20 cellular contexts compared by ENCODE assay signal in genomic region chr7:140537750-140538482, GRCh38. TPM values are rescaled to one million over a fixed set of nuclear protein-coding genes. Genes with fewer than 3 reads are reported as not detected.
DNase-seq lines count a peak whose midpoint lies in the region; ATAC-seq, FAIRE-seq and TF ChIP-seq lines count a peak whose summit lies in the region.
"Had no signal": no experiment of that assay in that cellular context is flagged by ENCODE, and none has a peak within 500 bp of the region (broad histone marks: within the 10 kb centered on the region; RNA-seq: fewer than 3 reads in every experiment).

No MANE protein-coding gene starts in this region.

- H2BK5ac ChIP-seq in H1 (ENCODE audit: low read depth, low read length): no peak overlapping the region

- no peak overlapping the region for H2AFZ ChIP-seq in H1 (ENCODE audit: low read length)

- no peak overlapping the region; the same call in 1 of the 2 replicates for H2AK5ac ChIP-seq in H1 (ENCODE audit: low read depth, low read length)

- no peak for TF ChIP-seq POLR2A in H1 (IDR thresholded peaks at IDR 0.05; ENCODE audit: control extremely low read depth in 1 of 2, low read depth in 2 of 2, low read length in 2 of 2)

- no peaks in the 10 kb centered on the region for H3K9me3 ChIP-seq in H1 (ENCODE audit: insufficient read depth in 2 of 2, low read depth in 1 of 2, low read length in 1 of 2)

- H3K23ac ChIP-seq in H1 (ENCODE audit: insufficient read length): no peak overlapping the region

- H3K4me1 Mint-ChIP-seq in nephron progenitor cell: peaks cover 67% of the 10 kb centered on the region

- ATAC-seq in HG02885 (IDR thresholded peaks at IDR 0.05; ENCODE audit: poor library complexity, unreplicated experiment): peak; percentile 50
- ATAC-seq in GM21390 (IDR thresholded peaks at IDR 0.05; ENCODE audit: unreplicated experiment): no peak
- ATAC-seq: activated CD8-positive, alpha-beta T cell treated with anti-CD3 and anti-CD28 coated beads, Interleukin-2, amount 10 ng/mL, durations not matched to agents 7 days and 5 days; activated naive CD8-positive, alpha-beta T cell treated with anti-CD3 and anti-CD28 coated beads, Interleukin-2, amount 50 U/mL, for 24 hours; CD8-positive, alpha-beta T cell; natural killer cell; stimulated activated naive CD8-positive, alpha-beta T cell treated with anti-CD3 and anti-CD28 coated beads, Interleukin-15, Interleukin-2, amounts not matched to agents 100 U/mL and 50 U/mL, for 24 hours; T-cell had no signal

- H4K5ac ChIP-seq in H1 (ENCODE audit: insufficient read length, low read depth, low read length): no peak overlapping the region

- no peaks in the 10 kb centered on the region for H4K20me1 ChIP-seq in H1 (replicated peaks in 1 of 2; ENCODE audit: control insufficient read depth in 1 of 2, insufficient read depth in 2 of 2, low read length in 2 of 2)

- H3K27me3 ChIP-seq in H1 (replicated peaks in 1 of 4; ENCODE audit: control insufficient read depth in 3 of 4, extremely low read depth in 1 of 4, insufficient read depth in 3 of 4, low read length in 3 of 4): no peaks in the 10 kb centered on the region

- no peak overlapping the region for H4K91ac ChIP-seq in H1 (replicated peaks; ENCODE audit: insufficient read length, low read length)

- no peak overlapping the region for H3K4me3 ChIP-seq in H1 (ENCODE audit: extremely low read depth in 1 of 4, insufficient read depth in 2 of 4, low read depth in 3 of 4, low read length in 4 of 4)

- no peaks in the 10 kb centered on the region for H3K36me3 ChIP-seq in H1 (ENCODE audit: control insufficient read depth in 2 of 4, insufficient read depth in 4 of 4, low read length in 3 of 4)

- no peak overlapping the region for H3K56ac ChIP-seq in H1 (replicated peaks; ENCODE audit: insufficient read length, low read depth, low read length)

- H3K14ac ChIP-seq in H1 (ENCODE audit: insufficient read length): no peak overlapping the region

- no peak for FAIRE-seq in H1 (lab: Jason Lieb, UNC)
- FAIRE-seq: bronchial epithelial cell, H54 had no signal

- no peaks in the 10 kb centered on the region for H3K9me3 Mint-ChIP-seq in nephron progenitor cell
- H3K9me3 Mint-ChIP-seq: activated naive CD8-positive, alpha-beta T cell treated with anti-CD3 and anti-CD28 coated beads, Interleukin-2, amount 50 U/mL, for 24 hours; CD8-positive, alpha-beta T cell; natural killer cell; T-cell had no signal

- 93% methylated on average over 12 of the region's 12 CpGs; no CpG with 5 or more reads in 1 of the 2 experiments for WGBS in H1 (ENCODE audit: extremely low coverage in 1 of 2, insufficient coverage in 1 of 2, insufficient read length in 1 of 2, insufficient replicate concordance in 2 of 2, low coverage in 1 of 2, low lambda C conversion rate in 2 of 2, missing lambda C conversion rate in 1 of 2), 2 experiments

- POLR2A ChIA-PET in H1 (lab: Charles Lee; ENCODE audit: partially characterized antibody): interaction anchor here (1.2 kb wide), 2 partner anchors 12 to 145 kb away, joined by 3 to 4 read pairs; no protein-coding TSS in a partner anchor

- H4K8ac ChIP-seq in H1 (ENCODE audit: extremely low read depth, insufficient read depth, low read length): no peak overlapping the region

- TF ChIP-seq RAD21 in H1 (IDR thresholded peaks at IDR 0.05 in 1 of 2, conservative IDR thresholded peaks at IDR 0.05 in 1 of 2; ENCODE audit: low read depth in 2 of 2, low read length in 2 of 2): no peak

- no peak overlapping the region for H3K4me3 Mint-ChIP-seq in nephron progenitor cell
- H3K4me3 Mint-ChIP-seq: activated CD8-positive, alpha-beta T cell treated with anti-CD3 and anti-CD28 coated beads, Interleukin-2, amount 10 ng/mL, durations not matched to agents 7 days and 5 days; activated naive CD8-positive, alpha-beta T cell treated with anti-CD3 and anti-CD28 coated beads, Interleukin-2, amount 50 U/mL, for 24 hours; CD8-positive, alpha-beta T cell; natural killer cell; T-cell had no signal

- CTCF ChIA-PET in H1 (lab: Charles Lee; ENCODE audit: partially characterized antibody): interaction anchor here (0.7 to 3.7 kb wide), 7 partner anchors 15 to 1199 kb away, joined by 3 to 17 read pairs (median 3); no protein-coding TSS in a partner anchor

- no peaks in the 10 kb centered on the region for H3K79me2 ChIP-seq in H1 (ENCODE audit: control insufficient read depth in 1 of 2, insufficient read depth in 2 of 2, low read length in 2 of 2)

- H2BK120ac ChIP-seq in H1 (replicated peaks; ENCODE audit: low read depth, low read length): no peak overlapping the region

- TF ChIP-seq CTCF in H1 (IDR thresholded peaks at IDR 0.05; ENCODE audit: control extremely low read depth in 1 of 3, insufficient read depth in 1 of 3, low read depth in 1 of 3, low read length in 3 of 3) (no peak), nephron progenitor cell (IDR thresholded peaks at IDR 0.05) (no peak)

- peaks cover 2% of the 10 kb centered on the region for H3K27me3 Mint-ChIP-seq in nephron progenitor cell (ENCODE audit: low read depth, poor library complexity)

- peaks cover 6 to 22% (median 8%) of the 10 kb centered on the region in 4 experiments for H3K4me1 ChIP-seq in H1 (replicated peaks in 1 of 4; ENCODE audit: control insufficient read depth in 3 of 4, insufficient read depth in 4 of 4, low read length in 3 of 4)

- no peak overlapping the region for H2BK12ac ChIP-seq in H1 (ENCODE audit: low read depth, low read length)

- DNase-seq in CD1c-positive myeloid dendritic cell (ENCODE audit: extremely low spot score) (peak; percentile 20), H1 (ENCODE audit: low read depth in 1 of 2, low spot score in 2 of 2) (no peak), nephron progenitor cell (no peak), NCI-H2196 treated with DMSO at 0.1 percent for 48 hours (lab: John Stamatoyannopoulos, UW; ENCODE audit: unreplicated experiment) (no peak), NCI-H446 (lab: John Stamatoyannopoulos, UW) (no peak)
- no peak for DNase-seq in stimulated activated CD8-positive, alpha-beta memory T cell treated with anti-CD3 and anti-CD28 coated beads, Interleukin-4, amount 100 ng/mL, for 48 hours
- DNase-seq: activated CD8-positive, alpha-beta T cell treated with anti-CD3 and anti-CD28 coated beads, Interleukin-2, amount 10 ng/mL, durations not matched to agents 7 days and 5 days; activated naive CD8-positive, alpha-beta T cell treated with anti-CD3 and anti-CD28 coated beads, Interleukin-2, amount 50 U/mL, for 24 hours; CD8-positive, alpha-beta T cell; mammary epithelial cell; natural killer cell; NCI-H1694 treated with DMSO at 0.1 percent for 48 hours; NCI-H510A; stimulated activated naive CD8-positive, alpha-beta T cell treated with anti-CD3 and anti-CD28 coated beads, Interleukin-15, Interleukin-2, amounts not matched to agents 100 U/mL and 50 U/mL, for 24 hours; T-cell; WERI-Rb-1 had no signal

- no peak overlapping the region for H3K27ac ChIP-seq in H1 (ENCODE audit: low read depth, low read length)
- H3K27ac ChIP-seq: WERI-Rb-1 had no signal

- no peak for TF ChIP-seq EP300 in H1 (IDR thresholded peaks at IDR 0.05; ENCODE audit: borderline replicate concordance in 1 of 2, low read depth in 2 of 2, low read length in 2 of 2)

- H2BK20ac ChIP-seq in H1 (ENCODE audit: low read length): peak overlapping the region; percentile 50; the same call in 1 of the 2 replicates

- H3K4me2 ChIP-seq in H1 (ENCODE audit: insufficient read depth in 1 of 2, low read depth in 2 of 2, low read length in 2 of 2): no peak overlapping the region

- peaks cover 6% of the 10 kb centered on the region; the same call in 1 of the 2 replicates for H3K23me2 ChIP-seq in H1 (ENCODE audit: low read depth, low read length)

- no peak overlapping the region for H3K4ac ChIP-seq in H1 (replicated peaks; ENCODE audit: insufficient read length, low read depth, low read length)

- H2BK15ac ChIP-seq in H1 (ENCODE audit: low read length): peak overlapping the region; percentile 48; the same call in 1 of the 2 replicates

- H3K27ac Mint-ChIP-seq in nephron progenitor cell: peak overlapping the region; percentile 89
- H3K27ac Mint-ChIP-seq: activated CD8-positive, alpha-beta T cell treated with anti-CD3 and anti-CD28 coated beads, Interleukin-2, amount 10 ng/mL, durations not matched to agents 7 days and 5 days; activated naive CD8-positive, alpha-beta T cell treated with anti-CD3 and anti-CD28 coated beads, Interleukin-2, amount 50 U/mL, for 24 hours; CD8-positive, alpha-beta T cell; natural killer cell; T-cell had no signal

- H3K18ac ChIP-seq in H1 (ENCODE audit: extremely low read depth, low read length): no peak overlapping the region

- H3K36me3 Mint-ChIP-seq in nephron progenitor cell (ENCODE audit: low read depth): peaks cover 47% of the 10 kb centered on the region
- H3K36me3 Mint-ChIP-seq: CD8-positive, alpha-beta T cell; natural killer cell; T-cell had no signal

- no peaks in the 10 kb centered on the region for H3K79me1 ChIP-seq in H1 (ENCODE audit: low read depth, low read length)

- H3K9ac ChIP-seq in H1 (replicated peaks in 1 of 4; ENCODE audit: extremely low read depth in 1 of 4, low read depth in 3 of 4, low read length in 3 of 4): no peak overlapping the region

TF ChIP-seq in H1, 55 proteins besides CTCF, POLR2A, EP300 and RAD21 (continues in another document):
- TF ChIP-seq JUN (IDR thresholded peaks at IDR 0.05; ENCODE audit: low read depth, low read length) (no peak), BRCA1 (IDR thresholded peaks at IDR 0.05; ENCODE audit: low read depth, low read length) (no peak), PHF8 (conservative IDR thresholded peaks at IDR 0.05; ENCODE audit: low read depth, low read length) (no peak), POU5F1 (IDR thresholded peaks at IDR 0.05; ENCODE audit: low read depth, low read length) (no peak), TAF7 (optimal IDR thresholded peaks at IDR 0.05; ENCODE audit: borderline replicate concordance, low read depth, low read length) (no peak), RXRA (IDR thresholded peaks at IDR 0.05; ENCODE audit: insufficient read depth, low read depth, low read length) (no peak), SIRT6 (IDR thresholded peaks at IDR 0.05; ENCODE audit: low read length) (no peak), CBX5 (IDR thresholded peaks at IDR 0.05; ENCODE audit: low read depth, low read length) (no peak), CHD2 (IDR thresholded peaks at IDR 0.05; ENCODE audit: low read length) (no peak), SRF (IDR thresholded peaks at IDR 0.05; ENCODE audit: low read depth, low read length) (no peak), KDM4A (IDR thresholded peaks at IDR 0.05; ENCODE audit: low read depth, low read length, severe bottlenecking) (no peak)

RNA-seq across cellular contexts. Expression of gene MKRN1, which starts 58.6 kb away (rescaled TPM):
- 94.6 and 99.6 TPM in 2 replicates for total RNA-seq in H1 (2021; fragmentation: NEBNext Ultra II Directional; extraction: Animal tissue kit (Norgen Biotek cat#: 25700))
- polyA plus RNA-seq in H1 (2011; rRNA removed): 35.1 and 46.2 TPM in 2 replicates
- polyA plus RNA-seq in H1 (2011; cell fraction: cytosol; rRNA removed): 55.2 TPM
- 47.1 TPM for polyA plus RNA-seq in H1 (2011; cell fraction: nucleus; rRNA removed)
- 79.4 to 96.7 TPM (median 81.8 TPM) in 4 replicates for polyA plus RNA-seq in H1 (2012, experiment 1 of 2)
- 21.0 TPM for polyA plus RNA-seq in H1 (2012, experiment 2 of 2)
- polyA plus RNA-seq in H1 (2013, experiment 1 of 2): 70.8 TPM
- polyA plus RNA-seq in H1 (2013, experiment 2 of 2): 72.2 TPM
- polyA minus RNA-seq in H1 (2011; rRNA and poly(A)+ RNA removed): 81.2 and 83.4 TPM in 2 replicates
- 63.6 TPM for polyA minus RNA-seq in H1 (2011; cell fraction: cytosol; rRNA and poly(A)+ RNA removed)
- 47.2 TPM for polyA minus RNA-seq in H1 (2011; cell fraction: nucleus; rRNA and poly(A)+ RNA removed)
